8 cellular contexts compared by ENCODE assay signal in genomic region chr12:57112492-57113294, GRCh38. TPM values are rescaled to one million over a fixed set of nuclear protein-coding genes. Genes with fewer than 3 reads are reported as not detected.
DNase-seq lines count a peak whose midpoint lies in the region; ATAC-seq and TF ChIP-seq lines count a peak whose summit lies in the region.

No MANE protein-coding gene starts in this region.

- TF ChIP-seq POLR2A in tibial nerve (IDR thresholded peaks at IDR 0.05): no peak

- H3K27me3 Mint-ChIP-seq in activated naive CD8-positive, alpha-beta T cell treated with anti-CD3 and anti-CD28 coated beads, Interleukin-2, amount 10 ng/mL, durations not matched to agents 7 days and 5 days: no peaks in the 10 kb centered on the region

- H3K4me3 Mint-ChIP-seq in activated naive CD8-positive, alpha-beta T cell treated with anti-CD3 and anti-CD28 coated beads, Interleukin-2, amount 10 ng/mL, durations not matched to agents 7 days and 5 days: peak overlapping the region; percentile 94

- H3K27ac ChIP-seq in lower lobe of right lung: peak overlapping the region; percentile 100
- peak overlapping the region; percentile 99 for H3K27ac ChIP-seq in tibial nerve

- no peaks in the 10 kb centered on the region for H3K27me3 ChIP-seq in lower lobe of right lung (ENCODE audit: low read depth)
- no peaks in the 10 kb centered on the region for H3K27me3 ChIP-seq in tibial nerve

- peak overlapping the region; percentile 97 for H3K27ac Mint-ChIP-seq in activated naive CD8-positive, alpha-beta T cell treated with anti-CD3 and anti-CD28 coated beads, Interleukin-2, amount 10 ng/mL, durations not matched to agents 7 days and 5 days

- peaks cover 6% of the 10 kb centered on the region for H3K36me3 Mint-ChIP-seq in activated naive CD8-positive, alpha-beta T cell treated with anti-CD3 and anti-CD28 coated beads, Interleukin-2, amount 10 ng/mL, durations not matched to agents 7 days and 5 days

- POLR2A ChIA-PET in activated naive CD8-positive, alpha-beta T cell treated with anti-CD3 and anti-CD28 coated beads, Interleukin-2, amount 10 ng/mL, durations not matched to agents 7 days and 5 days (lab: Charles Lee): interaction anchor here (0.6 to 5.2 kb wide), 29 partner anchors 9 to 591 kb away, joined by 3 to 166 read pairs (median 7); partner anchors contain the start of genes HSD17B6, NAB2, NACA and NEMP1

- H3K9me3 ChIP-seq in lower lobe of right lung (no peaks in the 10 kb centered on the region), tibial nerve (no peaks in the 10 kb centered on the region)

- H3K9me3 Mint-ChIP-seq in activated naive CD8-positive, alpha-beta T cell treated with anti-CD3 and anti-CD28 coated beads, Interleukin-2, amount 10 ng/mL, durations not matched to agents 7 days and 5 days: no peaks in the 10 kb centered on the region

- TF ChIP-seq EP300 in tibial nerve (IDR thresholded peaks at IDR 0.05): no peak

- intact Hi-C loops in lower lobe of right lung (cut with DNase I): no loop called here

- peaks cover 27% of the 10 kb centered on the region for H3K4me1 Mint-ChIP-seq in activated naive CD8-positive, alpha-beta T cell treated with anti-CD3 and anti-CD28 coated beads, Interleukin-2, amount 10 ng/mL, durations not matched to agents 7 days and 5 days

- H3K4me1 ChIP-seq in lower lobe of right lung: peaks cover 33% of the 10 kb centered on the region
- peaks cover 0 to 34% (median 25%) of the 10 kb centered on the region in 4 donors for H3K4me1 ChIP-seq in tibial nerve

- WGBS in tibial nerve, 2 donors: 62 to 66% methylated on average over 9 of the region's 9 CpGs

- ATAC-seq in GM18867 (IDR thresholded peaks at IDR 0.05; ENCODE audit: unreplicated experiment) (peak; percentile 51), HG03108 (IDR thresholded peaks at IDR 0.05; ENCODE audit: unreplicated experiment) (peak; percentile 44), lower lobe of right lung (no peak)
- peak; percentile 57 for ATAC-seq in activated naive CD8-positive, alpha-beta T cell treated with anti-CD3 and anti-CD28 coated beads, Interleukin-2, amount 10 ng/mL, durations not matched to agents 7 days and 5 days (ENCODE audit: low read depth)

- TF ChIP-seq CTCF in lower lobe of right lung (IDR thresholded peaks at IDR 0.05) (peak; percentile 88), tibial nerve (IDR thresholded peaks at IDR 0.05) (peak in 2 of 5 experiments; percentile 79 to 83)

- H3K4me3 ChIP-seq in lower lobe of right lung (peak overlapping the region; percentile 95), tibial nerve (peak overlapping the region; percentile 11 to 74 (median 58))

- H3K36me3 ChIP-seq in lower lobe of right lung (peaks cover 9% of the 10 kb centered on the region), tibial nerve (peaks cover 0 to 8% (median 0%) of the 10 kb centered on the region in 3 donors)

- DNase-seq in activated naive CD8-positive, alpha-beta T cell treated with anti-CD3 and anti-CD28 coated beads, Interleukin-2, amount 10 ng/mL, durations not matched to agents 7 days and 5 days: no peak
- no peak for DNase-seq in lower lobe of right lung
- no peak for DNase-seq in tibial nerve (ENCODE audit: low spot score in 2 of 2)
- DNase-seq in MV-4-11 (lab: John Stamatoyannopoulos, UW): no peak
- DNase-seq in dedifferentiated amniotic fluid mesenchymal stem cell (ENCODE audit: extremely low spot score): no peak
- no peak for DNase-seq in stimulated activated CD4-positive, alpha-beta T cell treated with anti-CD3 and anti-CD28 coated beads, Interleukin-4, amount 100 ng/mL, for 1 hour

RNA-seq across cellular contexts. Expression of gene STAT6, which starts 1.5 kb away (rescaled TPM):
- total RNA-seq in activated naive CD8-positive, alpha-beta T cell treated with anti-CD3 and anti-CD28 coated beads, Interleukin-2, amount 10 ng/mL, durations not matched to agents 7 days and 5 days: 100 to 1,000 TPM; 251 to 263 TPM
- 269 TPM for total RNA-seq in lower lobe of right lung
- 100 to 1,000 TPM; 140 to 247 (median 183) TPM for total RNA-seq in tibial nerve

RNA-seq across cellular contexts. Expression of gene LRP1, which starts 15.6 kb away (rescaled TPM):
- total RNA-seq in activated naive CD8-positive, alpha-beta T cell treated with anti-CD3 and anti-CD28 coated beads, Interleukin-2, amount 10 ng/mL, durations not matched to agents 7 days and 5 days: 1 to 10 TPM; 4.9 to 6.1 TPM
- total RNA-seq in lower lobe of right lung: 404 TPM
- 100 to 1,000 TPM; 410 to 653 (median 527) TPM for total RNA-seq in tibial nerve

RNA-seq across cellular contexts. Expression of gene NAB2, which starts 23.8 kb away (rescaled TPM):
- total RNA-seq in activated naive CD8-positive, alpha-beta T cell treated with anti-CD3 and anti-CD28 coated beads, Interleukin-2, amount 10 ng/mL, durations not matched to agents 7 days and 5 days: 10 to 100 TPM; 13.1 to 16.1 TPM
- total RNA-seq in lower lobe of right lung (28.9 TPM), tibial nerve (10 to 100 TPM; 29.3 to 42.2 (median 38.6) TPM)

RNA-seq across cellular contexts. Expression of gene NEMP1, which starts 34.1 kb away (rescaled TPM):
- total RNA-seq in activated naive CD8-positive, alpha-beta T cell treated with anti-CD3 and anti-CD28 coated beads, Interleukin-2, amount 10 ng/mL, durations not matched to agents 7 days and 5 days: 10 to 100 TPM; 52.9 to 59.6 TPM
- total RNA-seq in lower lobe of right lung (19.1 TPM), tibial nerve (10 to 100 TPM in 1 of 4 donors, 1 to 10 TPM in 3; 4.8 to 10.2 (median 6.6) TPM)

RNA-seq across cellular contexts. Expression of gene LRP1-AS, which starts 34.7 kb away (rescaled TPM):
- total RNA-seq in activated naive CD8-positive, alpha-beta T cell treated with anti-CD3 and anti-CD28 coated beads, Interleukin-2, amount 10 ng/mL, durations not matched to agents 7 days and 5 days: not detected
- total RNA-seq in lower lobe of right lung (not detected), tibial nerve (not detected)

Comparison
In these comparisons a context has a peak if more than half of its experiments do, and no peak if none do; other contexts are left out.
1. ATAC-seq: peak in GM18867 (single experiment), HG03108 (single experiment) and activated naive CD8-positive, alpha-beta T cell treated with anti-CD3 and anti-CD28 coated beads, Interleukin-2, amount 10 ng/mL, durations not matched to agents 7 days and 5 days (single experiment); none in lower lobe of right lung (0 of 2).
2. RNA of gene LRP1, which starts 15.6 kb away (total RNA-seq): 410 to 653 TPM in tibial nerve and 404 TPM in lower lobe of right lung (single experiment); 4.9 to 6.1 TPM in activated naive CD8-positive, alpha-beta T cell treated with anti-CD3 and anti-CD28 coated beads, Interleukin-2, amount 10 ng/mL, durations not matched to agents 7 days and 5 days; every median in the first group is over 10 times any median in the second.